12 cellular contexts compared by ENCODE assay signal in genomic region chr6:33781105-33781975, GRCh38. TPM values are rescaled to one million over a fixed set of nuclear protein-coding genes. Genes with fewer than 3 reads are reported as not detected.
DNase-seq lines count a peak whose midpoint lies in the region; ATAC-seq and TF ChIP-seq lines count a peak whose summit lies in the region.
"Had no signal": no experiment of that assay in that cellular context is flagged by ENCODE, and none has a peak within 500 bp of the region (broad histone marks: within the 10 kb centered on the region; RNA-seq: fewer than 3 reads in every experiment).

No MANE protein-coding gene starts in this region.

- H3K36me3 ChIP-seq in brain microvascular endothelial cell (replicated peaks), result peaks cover 70% of the 10 kb centered on the region

- H3K27ac ChIP-seq in brain microvascular endothelial cell, result peak overlapping the region; percentile 24

- H3K27me3 ChIP-seq in brain microvascular endothelial cell (replicated peaks), result no peaks in the 10 kb centered on the region

- no peak overlapping the region for H3K4me3 ChIP-seq in brain microvascular endothelial cell (ENCODE audit: low read depth, low read length)
- H3K4me3 ChIP-seq: lung had no signal

- no peak for ATAC-seq in HG02759 (IDR thresholded peaks at IDR 0.05; ENCODE audit: unreplicated experiment)
- no peak for ATAC-seq in left lobe of liver
- ATAC-seq: CD8-positive, alpha-beta T cell had no signal

- TF ChIP-seq CTCF in brain microvascular endothelial cell (IDR thresholded peaks at IDR 0.05; ENCODE audit: low read depth, low read length, missing control alignments), result no peak

- in situ Hi-C loops in ACHN (cut with HindIII; ENCODE audit: low pct_ligation_motif_present, low pct_unique_long_range_greater_than_20kb, low sequenced_read_pairs), result no loop called here
- in situ Hi-C loops in brain microvascular endothelial cell (cut with HindIII; ENCODE audit: low pct_ligation_motif_present, low sequenced_read_pairs), result no loop called here

- DNase-seq in ACHN, result peak; percentile 68
- DNase-seq in HT1080 (ENCODE audit: low read depth), result peak; percentile 95
- peak; percentile 46 for DNase-seq in brain microvascular endothelial cell
- DNase-seq in iris pigment epithelial cell (ENCODE audit: low read depth), result peak; percentile 59
- no peak for DNase-seq in activated gamma-delta T cell (lab: John Stamatoyannopoulos, UW)
- DNase-seq in left lobe of liver (ENCODE audit: low spot score), result no peak
- DNase-seq in DMS153 treated with DMSO at 0.1 percent for 48 hours (lab: John Stamatoyannopoulos, UW; ENCODE audit: unreplicated experiment), result no peak
- DNase-seq: activated CD4-positive, CD25-positive, alpha-beta regulatory T cell; CD8-positive, alpha-beta T cell; central memory CD4-positive, alpha-beta T cell had no signal

RNA-seq across cellular contexts. Expression of gene LEMD2, which starts 7.6 kb away (rescaled TPM):
- 33.8 and 39.7 TPM in 2 replicates for total RNA-seq in HT1080 (2014; rRNA removed; shearing (Covaris generic))
- 42.7 and 44.1 TPM in 2 replicates for polyA plus RNA-seq in HT1080 (2015; cell fraction: cytosol; rRNA removed)
- 98.5 and 119 TPM in 2 replicates for polyA plus RNA-seq in HT1080 (2015; cell fraction: nucleus; rRNA removed)
- total RNA-seq in left lobe of liver, result 20.2 TPM

RNA-seq across cellular contexts. Expression of gene MLN, which starts 22.5 kb away (rescaled TPM):
- not detected in 2 replicates for total RNA-seq in HT1080 (2014; rRNA removed; shearing (Covaris generic))
- polyA plus RNA-seq in HT1080 (2015; cell fraction: cytosol; rRNA removed), result not detected in 2 replicates
- not detected in 2 replicates for polyA plus RNA-seq in HT1080 (2015; cell fraction: nucleus; rRNA removed)
- not detected for total RNA-seq in left lobe of liver
- total RNA-seq: CD8-positive, alpha-beta T cell; lung had no signal
- polyA plus RNA-seq: lung had no signal

RNA-seq across cellular contexts. Expression of gene IP6K3, which starts 34.6 kb away (rescaled TPM):
- not detected in 2 replicates for total RNA-seq in HT1080 (2014; rRNA removed; shearing (Covaris generic))
- 0.05 TPM in 1 of 2 replicates, not detected in the other for polyA plus RNA-seq in HT1080 (2015; cell fraction: cytosol; rRNA removed)
- not detected in 2 replicates for polyA plus RNA-seq in HT1080 (2015; cell fraction: nucleus; rRNA removed)
- total RNA-seq in left lobe of liver, result 4.1 TPM
- total RNA-seq: CD8-positive, alpha-beta T cell had no signal

Comparison
In these comparisons a context has a peak if more than half of its experiments do, and no peak if none do; other contexts are left out.
1. DNase-seq: peak in ACHN (single experiment), HT1080 (single experiment), brain microvascular endothelial cell (single experiment) and iris pigment epithelial cell (single experiment); none in activated gamma-delta T cell (single experiment), left lobe of liver (single experiment) and DMS153 treated with DMSO at 0.1 percent for 48 hours (single experiment).